9 cellular contexts compared by ENCODE assay signal in the genomic region with DNA sequence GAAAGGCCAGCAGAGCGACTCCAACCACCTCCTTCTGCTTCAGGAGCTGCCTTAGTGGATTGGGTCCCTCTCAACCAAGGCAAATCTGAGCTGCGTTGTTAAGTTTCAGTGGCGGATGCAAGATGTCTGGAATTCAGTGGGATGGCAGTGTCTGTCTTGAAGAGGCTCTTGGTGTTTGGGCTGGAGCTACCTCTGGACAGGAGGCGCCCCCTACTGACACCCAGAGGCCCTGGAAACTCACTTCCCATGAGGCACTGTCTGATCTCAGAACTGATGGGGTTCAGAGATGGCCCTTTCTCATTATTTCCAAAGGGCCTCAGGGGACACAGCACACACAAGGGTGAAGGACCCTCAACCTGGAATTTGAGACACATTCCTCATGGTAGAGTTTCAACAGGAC. TPM values are rescaled to one million over a fixed set of nuclear protein-coding genes. Genes with fewer than 3 reads are reported as not detected.
DNase-seq lines count a peak whose midpoint lies in the region; ATAC-seq, FAIRE-seq and TF ChIP-seq lines count a peak whose summit lies in the region.
"Had no signal": no experiment of that assay in that cellular context is flagged by ENCODE, and none has a peak within 500 bp of the region (broad histone marks: within the 10 kb centered on the region; RNA-seq: fewer than 3 reads in every experiment).

No MANE protein-coding gene starts in this region.

- peak; percentile 75 for DNase-seq in GM03348 (ENCODE audit: low spot score)
- DNase-seq in MG63: peak; percentile 41
- DNase-seq in bronchial epithelial cell (ENCODE audit: low read depth): peak; percentile 56
- peak; percentile 75 for DNase-seq in left kidney (ENCODE audit: low read depth, low spot score)
- DNase-seq in stimulated activated CD4-positive, alpha-beta T cell treated with anti-CD3 and anti-CD28 coated beads, Interleukin-4, amount 100 ng/mL, for 1 hour: peak; percentile 63

- no peak for ATAC-seq in GM18873 (IDR thresholded peaks at IDR 0.05; ENCODE audit: low FRiP score, unreplicated experiment)
- no peak for ATAC-seq in GM19351 (IDR thresholded peaks at IDR 0.05; ENCODE audit: unreplicated experiment)

- H3K36me3 ChIP-seq in MG63 (no peaks in the 10 kb centered on the region), bronchial epithelial cell (ENCODE audit: control insufficient read depth, insufficient read depth, low read length) (no peaks in the 10 kb centered on the region)

- H3K27me3 ChIP-seq in MG63 (no peaks in the 10 kb centered on the region), bronchial epithelial cell (ENCODE audit: control insufficient read depth, insufficient read depth, low read length) (no peaks in the 10 kb centered on the region)

- FAIRE-seq in bronchial epithelial cell (lab: Jason Lieb, UNC): no peak

- TF ChIP-seq CTCF in WI38 (IDR thresholded peaks at IDR 0.05; ENCODE audit: low read depth, low read length): peak; percentile 57
- peak; percentile 87 for TF ChIP-seq CTCF in bronchial epithelial cell (IDR thresholded peaks at IDR 0.05; ENCODE audit: insufficient read depth, low read length, severe bottlenecking)

- H3K4me3 ChIP-seq in MG63 (no peak overlapping the region), WI38 (ENCODE audit: low read depth, low read length) (no peak overlapping the region), bronchial epithelial cell (ENCODE audit: low read depth, low read length) (no peak overlapping the region)

- H3K9me3 ChIP-seq in MG63: no peaks in the 10 kb centered on the region

RNA-seq across cellular contexts. Expression of a gene that starts 6.0 kb away (rescaled TPM):
- not detected in 2 replicates for total RNA-seq in MG63 (2014; rRNA removed; shearing (Covaris generic); ENCODE audit: low replicate concordance)
- not detected in 2 replicates for total RNA-seq in bronchial epithelial cell
- total RNA-seq: glomerular endothelial cell had no signal
